In the genomic region with DNA sequence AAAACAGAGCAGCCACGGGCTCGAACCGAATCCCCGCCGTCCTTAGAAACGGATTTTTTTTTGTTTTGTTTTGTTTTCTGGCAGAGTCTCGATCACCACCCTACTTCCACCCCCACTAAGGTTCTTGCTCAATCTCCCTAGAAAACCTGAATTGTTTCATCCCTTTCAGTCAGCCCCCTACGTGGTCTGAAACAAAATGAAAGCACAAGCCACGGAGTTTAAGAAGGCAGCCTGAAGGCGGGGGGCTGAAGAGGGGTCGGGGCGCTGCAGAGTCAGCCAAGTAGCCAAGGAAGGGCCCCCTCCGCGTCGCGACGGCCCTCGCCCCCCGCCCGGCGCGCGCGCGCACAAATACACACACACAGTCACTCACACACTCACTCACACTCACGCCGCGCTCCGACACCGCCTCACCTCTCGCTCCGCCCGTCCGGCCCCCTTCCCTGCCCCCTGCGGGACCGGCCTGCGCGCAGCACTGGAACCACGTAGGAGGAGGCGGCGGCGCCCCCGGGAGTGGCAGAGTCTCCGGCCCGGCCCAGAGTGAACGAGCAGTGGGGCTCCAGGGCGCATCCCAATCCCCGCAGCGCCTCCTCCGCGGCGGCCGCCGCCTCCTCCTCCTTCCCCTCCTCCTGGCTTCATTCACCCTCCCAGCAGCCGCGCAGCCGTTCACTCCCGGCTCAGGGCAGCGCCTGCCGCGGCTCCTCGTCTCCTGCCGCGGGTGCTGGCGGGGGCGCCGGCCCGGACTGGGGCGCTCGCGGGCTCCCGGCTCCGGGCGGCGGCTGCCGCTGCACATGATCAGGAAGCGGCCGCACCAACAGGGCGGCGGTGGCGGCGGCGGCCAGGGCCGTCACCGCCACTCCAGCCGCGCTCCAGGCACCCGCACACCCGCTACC, we compare ENCODE assay signal across 8 cellular contexts. TPM values are rescaled to one million over a fixed set of nuclear protein-coding genes. Genes with fewer than 3 reads are reported as not detected.
A peak's percentile ranks its signal among the peaks of the same experiment; 100 is the strongest.
DNase-seq lines count a peak whose midpoint lies in the region; ATAC-seq and TF ChIP-seq lines count a peak whose summit lies in the region.

No MANE protein-coding gene starts in this region.

- peak overlapping the region; percentile 66 for H3K9ac ChIP-seq in rectal smooth muscle tissue (ENCODE audit: low read length)

- intact Hi-C loops in right cardiac atrium (cut with DNase I): loop anchor here (5.0 to 10.0 kb wide), 6 partner anchors 85 to 428 kb away; no protein-coding TSS in a partner anchor
- intact Hi-C loops in uterus (cut with DNase I; ENCODE audit: low total_unique reads): loop anchor here (5.0 to 10.0 kb wide), 3 partner anchors 48 to 423 kb away; no protein-coding TSS in a partner anchor

- H3K4me3 ChIP-seq in right cardiac atrium (ENCODE audit: low read length) (peak overlapping the region; percentile 65), rectal smooth muscle tissue (ENCODE audit: low read length) (peak overlapping the region; percentile 95), uterus (peak overlapping the region; percentile 86 to 97)

- peak in 3 of 4 experiments; percentile 17 to 35 (median 20) for TF ChIP-seq CTCF in uterus (IDR thresholded peaks at IDR 0.05)

- under 1% methylated on average over 89 of the region's 89 CpGs for WGBS in right cardiac atrium

- DNase-seq in DMS 273 (lab: John Stamatoyannopoulos, UW; ENCODE audit: unreplicated experiment) (peak; percentile 94), Kasumi-1 (lab: John Stamatoyannopoulos, UW) (peak; percentile 64 to 66), T-helper 2 cell (peak; percentile 51 to 82 (median 67)), anterior cingulate cortex (lab: John Stamatoyannopoulos, UW) (peak in 57 of 58 donors; percentile 46 to 90 (median 80)), right cardiac atrium (peak; percentile 94 to 97 (median 97)), uterus (peak; percentile 92 to 94)

- no peaks in the 10 kb centered on the region for H3K36me3 ChIP-seq in rectal smooth muscle tissue (ENCODE audit: control insufficient read depth, insufficient read depth, low read length)
- no peaks in the 10 kb centered on the region for H3K36me3 ChIP-seq in uterus

- H3K9me3 ChIP-seq in right cardiac atrium (ENCODE audit: control insufficient read depth, low read length): no peaks in the 10 kb centered on the region
- no peaks in the 10 kb centered on the region for H3K9me3 ChIP-seq in uterus

- peak; percentile 75 to 88 for TF ChIP-seq POLR2A in uterus (IDR thresholded peaks at IDR 0.05)

- H3K27me3 ChIP-seq in right cardiac atrium (ENCODE audit: control insufficient read depth, insufficient read depth) (no peaks in the 10 kb centered on the region), rectal smooth muscle tissue (ENCODE audit: control insufficient read depth, insufficient read depth, low read length) (no peaks in the 10 kb centered on the region), uterus (no peaks in the 10 kb centered on the region)

- H3K27ac ChIP-seq in right cardiac atrium (ENCODE audit: low read length) (peak overlapping the region; percentile 89), rectal smooth muscle tissue (ENCODE audit: low read depth, low read length) (peak overlapping the region; percentile 98), uterus (peak overlapping the region; percentile 98 to 100)

- ATAC-seq in GM21528 (IDR thresholded peaks at IDR 0.05; ENCODE audit: low FRiP score, unreplicated experiment) (peak; percentile 36), right cardiac atrium (peak; percentile 93)

- no peaks in the 10 kb centered on the region for H3K4me1 ChIP-seq in right cardiac atrium (ENCODE audit: control insufficient read depth, insufficient read depth, low read length)
- peaks cover 12% of the 10 kb centered on the region for H3K4me1 ChIP-seq in rectal smooth muscle tissue (ENCODE audit: control insufficient read depth, insufficient read depth, low read length)
- H3K4me1 ChIP-seq in uterus: no peaks in the 10 kb centered on the region

RNA-seq across cellular contexts. Expression of gene ATXN1, which starts 1.4 kb away (rescaled TPM):
- total RNA-seq in right cardiac atrium: 10 to 100 TPM; 46.5 to 50.7 (median 47.9) TPM
- 11.8 TPM for polyA plus RNA-seq in right cardiac atrium
- total RNA-seq in uterus: 100 to 1,000 TPM in 1 of 4 donors, 10 to 100 TPM in 3; 21.0 to 102 (median 51.1) TPM

Comparison
In these comparisons a context has a peak if more than half of its experiments do, and no peak if none do; other contexts are left out.
1. Peak in every context shown above with its lines: DNase-seq, ATAC-seq, H3K4me3 ChIP-seq and H3K27ac ChIP-seq.